In genomic region chr14:91649930-91650329, GRCh38 we compare ENCODE assay signal across 10 cellular contexts.
DNase-seq lines count a peak whose midpoint lies in the region; ATAC-seq, FAIRE-seq and TF ChIP-seq lines count a peak whose summit lies in the region.
"Had no signal": no experiment of that assay in that cellular context is flagged by ENCODE, and none has a peak within 500 bp of the region (broad histone marks: within the 10 kb centered on the region; RNA-seq: fewer than 3 reads in every experiment).

No MANE protein-coding gene starts in this region.

- peak in 2 of 4 donors; percentile 55 to 72 for ATAC-seq in pancreas
- no peak for ATAC-seq in GM18519 (IDR thresholded peaks at IDR 0.05; ENCODE audit: low FRiP score, unreplicated experiment)
- no peak for ATAC-seq in GM21786 (IDR thresholded peaks at IDR 0.05; ENCODE audit: unreplicated experiment)
- no peak for ATAC-seq in T-helper 17 cell

- 31 to 49% methylated on average over 2 of the region's 2 CpGs for WGBS in pancreas, 2 donors

- H3K4me3 ChIP-seq in GM12864 (ENCODE audit: low read depth, low read length) (no peak overlapping the region), epithelial cell of esophagus (ENCODE audit: low read length) (no peak overlapping the region), pancreas (no peak overlapping the region)

- peak; percentile 90 for FAIRE-seq in pancreas (lab: Jason Lieb, UNC)

- H3K9me3 ChIP-seq in pancreas: no peaks in the 10 kb centered on the region
- H3K9me3 ChIP-seq in T-helper 17 cell (ENCODE audit: control insufficient read depth, low read length, poor library complexity, severe bottlenecking): no peaks in the 10 kb centered on the region
- H3K9me3 ChIP-seq: neutrophil had no signal

- no peaks in the 10 kb centered on the region for H3K36me3 ChIP-seq in pancreas
- H3K36me3 ChIP-seq: neutrophil had no signal

- intact Hi-C loops in pancreas (cut with DNase I): loop anchor here in 1 of 3 donors (5.0 kb wide), 1 partner anchor 262 kb away; no protein-coding TSS in a partner anchor

- H3K27ac Mint-ChIP-seq in T-helper 17 cell: no peak overlapping the region
- H3K27ac Mint-ChIP-seq: T-helper 1 cell treated with Interleukin-12 subunit alpha and Interleukin-12 subunit beta and Interleukin-4 antibody, amounts not matched to agents 30 μg/mL and 1 μg/mL, for 36 hours had no signal

- H3K4me1 Mint-ChIP-seq in T-helper 17 cell: no peaks in the 10 kb centered on the region

- peaks cover 7% of the 10 kb centered on the region for H3K36me3 Mint-ChIP-seq in T-helper 17 cell (ENCODE audit: low read depth)

- H3K4me3 Mint-ChIP-seq in T-helper 17 cell: no peak overlapping the region
- H3K4me3 Mint-ChIP-seq: T-helper 1 cell treated with Interleukin-12 subunit alpha and Interleukin-12 subunit beta and Interleukin-4 antibody, amounts not matched to agents 30 μg/mL and 1 μg/mL, for 36 hours had no signal

- H3K27me3 ChIP-seq in pancreas: no peaks in the 10 kb centered on the region
- H3K27me3 ChIP-seq: neutrophil had no signal

- H3K27ac ChIP-seq in C4-2B: no peak overlapping the region
- no peak overlapping the region for H3K27ac ChIP-seq in pancreas
- H3K27ac ChIP-seq: neutrophil had no signal

- peaks cover 12% of the 10 kb centered on the region for H3K27me3 Mint-ChIP-seq in T-helper 17 cell

- DNase-seq in GM12864 (ENCODE audit: low read depth) (peak; percentile 8), OCI-M1 (lab: John Stamatoyannopoulos, UW) (peak; percentile 52), epithelial cell of esophagus (ENCODE audit: low read depth) (peak; percentile 72), pancreas (peak in 1 of 6 donors; percentile 19), T-helper 17 cell (no peak)

- peaks cover 0 to 21% (median 0%) of the 10 kb centered on the region in 3 donors for H3K4me1 ChIP-seq in pancreas

- TF ChIP-seq CTCF in C4-2B (conservative IDR thresholded peaks at IDR 0.05) (peak; percentile 79), GM12864 (IDR thresholded peaks at IDR 0.05; ENCODE audit: low read depth, low read length, missing control alignments) (peak; percentile 46), epithelial cell of esophagus (IDR thresholded peaks at IDR 0.05; ENCODE audit: insufficient read depth, low read depth, low read length, missing control alignments) (peak; percentile 69), pancreas (IDR thresholded peaks at IDR 0.05) (peak in 1 of 4 donors; percentile 27)

Comparison
In these comparisons a context has a peak if more than half of its experiments do, and no peak if none do; other contexts are left out.
1. DNase-seq: peak in GM12864 (single experiment), OCI-M1 (single experiment) and epithelial cell of esophagus (single experiment); none in T-helper 17 cell (0 of 3).